ENCODE assay signal across 21 cellular contexts in genomic region chr11:102238287-102238894, GRCh38.
"Had no signal": no experiment of that assay in that cellular context is flagged by ENCODE, and none has a peak within 500 bp of the region (broad histone marks: within the 10 kb centered on the region; RNA-seq: fewer than 3 reads in every experiment).

No MANE protein-coding gene starts in this region.

- H3K36me3 ChIP-seq: pancreas had no signal

- H3K9me3 ChIP-seq: gastroesophageal sphincter, heart left ventricle, pancreas, psoas muscle, testis had no signal

- ATAC-seq: activated CD4-positive, CD25-positive, alpha-beta regulatory T cell treated with anti-CD3 and anti-CD28 coated beads, Interleukin-2, amount 50 U/mL, for 24 hours; effector memory CD8-positive, alpha-beta T cell; gastroesophageal sphincter; heart left ventricle; natural killer cell treated with Interleukin-12 subunit alpha and Interleukin-12 subunit beta and Interleukin-15 and Interleukin-18, amount 100 ng/mL, for 72 hours; pancreas; psoas muscle; right cardiac atrium; SK-N-SH treated with all-trans-retinoic acid at 6 μM for 48 hours; stimulated activated memory B cell treated with anti-CD40 and anti-IgM and Interleukin-4, amounts not matched to agents 10 μg/mL and 1 μg/mL and 100 μg/mL, for 72 hours had no signal

- H3K27me3 ChIP-seq: gastroesophageal sphincter, heart left ventricle, pancreas, testis had no signal

- H3K27ac ChIP-seq: gastroesophageal sphincter, heart left ventricle, pancreas, psoas muscle, testis, VCaP had no signal

- H3K4me1 ChIP-seq: pancreas, psoas muscle, testis had no signal

- H3K4me3 ChIP-seq: gastroesophageal sphincter, heart left ventricle, pancreas, psoas muscle, skin epidermis, testis had no signal

- DNase-seq: activated CD4-positive, alpha-beta memory T cell treated with anti-CD3 and anti-CD28 coated beads, Interleukin-2, amount 10 ng/mL, durations not matched to agents 7 days and 5 days; activated CD4-positive, alpha-beta T cell treated with anti-CD3 and anti-CD28 coated beads, Interleukin-2, amount 10 ng/mL, durations not matched to agents 24 days and 14 days; activated effector memory CD4-positive, alpha-beta T cell treated with anti-CD3 and anti-CD28 coated beads, Interleukin-2, amount 50 U/mL, for 16 hours; anterior cingulate cortex; caudate nucleus; effector memory CD8-positive, alpha-beta T cell; heart left ventricle; islet precursor cell; midbrain; pancreas; psoas muscle; right cardiac atrium; stimulated activated CD4-positive, alpha-beta T cell treated with anti-CD3 and anti-CD28 coated beads, Interleukin-2, amount 100 ng/mL, for 24 hours; testis had no signal
